Comparison of ENCODE assay signal across 9 cellular contexts in the genomic region with DNA sequence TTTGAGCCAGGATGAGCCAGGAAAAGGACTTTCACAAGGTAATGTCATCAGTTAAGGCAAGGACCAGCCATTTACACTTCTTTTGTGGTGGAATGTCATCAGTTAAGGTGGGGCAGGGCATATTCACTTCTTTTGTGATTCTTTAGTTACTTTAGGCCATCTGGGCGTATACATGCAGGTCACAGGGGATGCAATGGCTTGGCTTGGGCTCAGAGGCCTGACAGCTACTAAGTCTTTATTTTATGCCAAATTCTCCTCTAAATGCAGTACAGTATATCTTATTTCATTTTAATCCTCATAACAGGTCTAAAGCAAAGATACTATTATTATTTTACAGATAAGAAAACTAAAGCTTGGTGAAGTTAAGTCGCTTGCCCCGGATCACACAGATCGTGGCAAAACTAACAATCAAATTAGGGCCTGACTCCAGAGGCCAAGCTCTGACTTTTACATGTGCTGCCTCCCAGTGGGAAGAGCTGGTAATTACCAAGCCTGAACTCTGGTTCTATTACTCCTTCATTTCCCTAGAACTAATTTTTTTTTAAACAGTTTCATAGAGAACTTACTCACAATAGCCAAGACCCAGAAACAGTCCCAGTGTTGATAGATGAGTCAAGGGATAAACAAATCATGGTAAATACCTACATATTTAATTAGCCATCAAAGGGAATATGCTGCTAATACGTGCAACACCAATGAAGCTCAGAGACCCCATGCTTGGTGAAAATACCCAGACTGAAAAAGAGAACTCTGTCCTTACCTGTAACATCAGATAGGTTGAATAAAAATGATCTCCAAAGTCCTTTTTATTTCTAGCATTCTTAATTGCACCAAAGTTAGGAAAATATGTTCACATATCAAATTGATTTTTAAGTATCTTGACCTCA. TPM values are rescaled to one million over a fixed set of nuclear protein-coding genes. Genes with fewer than 3 reads are reported as not detected.
DNase-seq lines count a peak whose midpoint lies in the region; ATAC-seq, FAIRE-seq and TF ChIP-seq lines count a peak whose summit lies in the region.
"Had no signal": no experiment of that assay in that cellular context is flagged by ENCODE, and none has a peak within 500 bp of the region (broad histone marks: within the 10 kb centered on the region; RNA-seq: fewer than 3 reads in every experiment).

No MANE protein-coding gene starts in this region.

- H3K27ac ChIP-seq in fibroblast of lung (ENCODE audit: insufficient read depth, low read length) = no peak overlapping the region

- H3K9me3 ChIP-seq in fibroblast of lung (ENCODE audit: control insufficient read depth, insufficient read depth, low read depth, low read length) = no peaks in the 10 kb centered on the region

- no peaks in the 10 kb centered on the region for H3K36me3 ChIP-seq in fibroblast of lung (ENCODE audit: control insufficient read depth, insufficient read depth, low read length)

- no peak overlapping the region for H3K4me2 ChIP-seq in fibroblast of lung (ENCODE audit: extremely low read depth, insufficient read depth, low read length)

- no peak overlapping the region for H3K9ac ChIP-seq in fibroblast of lung (ENCODE audit: insufficient read depth, low read length)

- FAIRE-seq in GM12891 (lab: Jason Lieb, UNC) = no peak

- POLR2A ChIA-PET in activated CD8-positive, alpha-beta T cell treated with anti-CD3 and anti-CD28 coated beads for 36 hours (lab: Charles Lee) = interaction anchor here (0.9 to 1.0 kb wide), 2 partner anchors 9 to 18 kb away, joined by 3 read pairs; no protein-coding TSS in a partner anchor

- peaks cover 6% of the 10 kb centered on the region for H3K27me3 Mint-ChIP-seq in activated CD8-positive, alpha-beta T cell treated with anti-CD3 and anti-CD28 coated beads for 36 hours
- no peaks in the 10 kb centered on the region for H3K27me3 Mint-ChIP-seq in neural crest cell (ENCODE audit: low read depth)

- TF ChIP-seq POLR2A in GM12891 (IDR thresholded peaks at IDR 0.05; ENCODE audit: low read depth, low read length) = no peak

- no peaks in the 10 kb centered on the region for H4K20me1 ChIP-seq in fibroblast of lung (ENCODE audit: control insufficient read depth, extremely low read depth, insufficient read depth, low read length)

- H3K79me2 ChIP-seq in fibroblast of lung (ENCODE audit: control insufficient read depth, insufficient read depth, low read length) = no peaks in the 10 kb centered on the region

- DNase-seq in AG09319 (ENCODE audit: extremely low read depth, low read depth) (peak; percentile 23), GM12891 (ENCODE audit: insufficient read length, low spot score) (peak; percentile 41), NCI-H460 (ENCODE audit: extremely low read depth, low read depth) (peak; percentile 67), fibroblast of lung (ENCODE audit: low read depth in 2 of 2) (peak; percentile 25 to 71), neural crest cell (ENCODE audit: low read depth, low spot score) (peak; percentile 72)
- DNase-seq in activated CD8-positive, alpha-beta T cell treated with anti-CD3 and anti-CD28 coated beads for 36 hours = peak; percentile 77
- DNase-seq in effector CD8-positive, alpha-beta T cell (lab: John Stamatoyannopoulos, UW) = no peak

- ATAC-seq in HG02798 (IDR thresholded peaks at IDR 0.05; ENCODE audit: poor library complexity, unreplicated experiment) = peak; percentile 92
- peak; percentile 92 for ATAC-seq in activated CD8-positive, alpha-beta T cell treated with anti-CD3 and anti-CD28 coated beads for 36 hours

- intact Hi-C loops in activated CD8-positive, alpha-beta T cell treated with anti-CD3 and anti-CD28 coated beads for 36 hours (cut with micrococcal nuclease) = no loop called here

- H3K9me3 Mint-ChIP-seq in activated CD8-positive, alpha-beta T cell treated with anti-CD3 and anti-CD28 coated beads for 36 hours = no peaks in the 10 kb centered on the region
- H3K9me3 Mint-ChIP-seq in neural crest cell = no peaks in the 10 kb centered on the region
- H3K9me3 Mint-ChIP-seq: IgD-negative memory B cell had no signal

- H3K27ac Mint-ChIP-seq in activated CD8-positive, alpha-beta T cell treated with anti-CD3 and anti-CD28 coated beads for 36 hours = no peak overlapping the region
- no peak overlapping the region for H3K27ac Mint-ChIP-seq in neural crest cell (ENCODE audit: unreplicated experiment)
- H3K27ac Mint-ChIP-seq: IgD-negative memory B cell had no signal

- no peaks in the 10 kb centered on the region for H3K36me3 Mint-ChIP-seq in activated CD8-positive, alpha-beta T cell treated with anti-CD3 and anti-CD28 coated beads for 36 hours (ENCODE audit: low read depth)
- H3K36me3 Mint-ChIP-seq in neural crest cell (ENCODE audit: low read depth) = no peaks in the 10 kb centered on the region
- H3K36me3 Mint-ChIP-seq: IgD-negative memory B cell had no signal

- H3K4me1 Mint-ChIP-seq in activated CD8-positive, alpha-beta T cell treated with anti-CD3 and anti-CD28 coated beads for 36 hours (ENCODE audit: low read depth) = no peaks in the 10 kb centered on the region
- no peaks in the 10 kb centered on the region for H3K4me1 Mint-ChIP-seq in neural crest cell

- no peaks in the 10 kb centered on the region for H3K27me3 ChIP-seq in fibroblast of lung (ENCODE audit: control insufficient read depth, insufficient read depth, low read length)

- H3K4me1 ChIP-seq in fibroblast of lung (ENCODE audit: control insufficient read depth, extremely low read depth, insufficient read depth, low read length) = no peaks in the 10 kb centered on the region

- CTCF ChIA-PET in activated CD8-positive, alpha-beta T cell treated with anti-CD3 and anti-CD28 coated beads for 36 hours (lab: Charles Lee) = interaction anchor here (0.7 to 2.6 kb wide), 22 partner anchors 10 to 943 kb away, joined by 3 to 21 read pairs (median 3); partner anchors contain the start of genes C7orf25, MRPL32 and PSMA2

- H3K4me3 Mint-ChIP-seq in activated CD8-positive, alpha-beta T cell treated with anti-CD3 and anti-CD28 coated beads for 36 hours = no peak overlapping the region
- no peak overlapping the region for H3K4me3 Mint-ChIP-seq in neural crest cell

- H2AFZ ChIP-seq in fibroblast of lung (ENCODE audit: low read length) = no peak overlapping the region

- no peak overlapping the region for H3K4me3 ChIP-seq in fibroblast of lung (replicated peaks in 1 of 4; ENCODE audit: control extremely low read depth in 1 of 4, insufficient read depth in 1 of 4, low read depth in 3 of 4, low read length in 4 of 4)

- TF ChIP-seq CTCF in AG09319 (IDR thresholded peaks at IDR 0.05; ENCODE audit: low read depth, low read length) (peak; percentile 79), fibroblast of lung (conservative IDR thresholded peaks at IDR 0.05 in 1 of 2, IDR thresholded peaks at IDR 0.05 in 1 of 2; ENCODE audit: low read depth in 1 of 2, low read length in 2 of 2) (peak; percentile 82 to 90), neural crest cell (conservative IDR thresholded peaks at IDR 0.05) (peak; percentile 88)
- TF ChIP-seq CTCF in activated CD8-positive, alpha-beta T cell treated with anti-CD3 and anti-CD28 coated beads for 36 hours (IDR thresholded peaks at IDR 0.05) = peak; percentile 84

TF ChIP-seq in GM12891, 5 proteins besides CTCF, POLR2A, EP300 and RAD21:
- no peak for TF ChIP-seq PAX5 (IDR thresholded peaks at IDR 0.05; ENCODE audit: insufficient read depth, low read length, severe bottlenecking)
- no peak for TF ChIP-seq POLR2AphosphoS5 (IDR thresholded peaks at IDR 0.05; ENCODE audit: low read depth, low read length)
- TF ChIP-seq SPI1 (IDR thresholded peaks at IDR 0.05; ENCODE audit: low read depth, low read length) = no peak
- TF ChIP-seq POU2F2 (IDR thresholded peaks at IDR 0.05; ENCODE audit: low read depth, low read length) = no peak
- no peak for TF ChIP-seq TAF1 (IDR thresholded peaks at IDR 0.05; ENCODE audit: low read depth, low read length)

RNA-seq across cellular contexts. Expression of gene C7orf25, which starts 35.4 kb away (rescaled TPM):
- polyA plus RNA-seq in GM12891 (2012; ENCODE audit: low read depth, missing spikeins) = 1.1 TPM
- total RNA-seq in NCI-H460 (2014; rRNA removed; shearing (Covaris generic)) = 5.2 and 6.6 TPM in 2 replicates
- 11.9 and 12.1 TPM in 2 replicates for polyA plus RNA-seq in NCI-H460 (2014; cell fraction: nucleus; rRNA removed)
- total RNA-seq in activated CD8-positive, alpha-beta T cell treated with anti-CD3 and anti-CD28 coated beads for 36 hours = 1 to 10 TPM; 2.4 to 3.4 TPM
- total RNA-seq in fibroblast of lung = 5.9 and 8.8 TPM in 2 replicates
- 5.9 and 8.5 TPM in 2 replicates for polyA plus RNA-seq in fibroblast of lung
- polyA plus RNA-seq in fibroblast of lung (2012) = 5.7 and 6.1 TPM in 2 replicates
- 0.85 and 1.1 TPM in 2 replicates for polyA minus RNA-seq in fibroblast of lung (ENCODE audit: low replicate concordance)
- 3.7 and 6.9 TPM in 2 replicates for total RNA-seq in neural crest cell

RNA-seq across cellular contexts. Expression of gene PSMA2, which starts 55.5 kb away (rescaled TPM):
- polyA plus RNA-seq in GM12891 (2012; ENCODE audit: low read depth, missing spikeins) = 220 TPM
- 102 and 123 TPM in 2 replicates for total RNA-seq in NCI-H460 (2014; rRNA removed; shearing (Covaris generic))
- 124 and 165 TPM in 2 replicates for polyA plus RNA-seq in NCI-H460 (2014; cell fraction: nucleus; rRNA removed)
- 100 to 1,000 TPM; 193 to 197 TPM for total RNA-seq in activated CD8-positive, alpha-beta T cell treated with anti-CD3 and anti-CD28 coated beads for 36 hours
- 27.2 and 33.6 TPM in 2 replicates for total RNA-seq in fibroblast of lung
- 161 and 181 TPM in 2 replicates for polyA plus RNA-seq in fibroblast of lung
- 129 and 158 TPM in 2 replicates for polyA plus RNA-seq in fibroblast of lung (2012)
- 2.3 TPM in 1 of 2 replicates, not detected in the other for polyA minus RNA-seq in fibroblast of lung (ENCODE audit: low replicate concordance)
- total RNA-seq in neural crest cell = 128 and 130 TPM in 2 replicates

RNA-seq across cellular contexts. Expression of gene MRPL32, which starts 55.8 kb away (rescaled TPM):
- polyA plus RNA-seq in GM12891 (2012; ENCODE audit: low read depth, missing spikeins) = 60.2 TPM
- 93.7 and 103 TPM in 2 replicates for total RNA-seq in NCI-H460 (2014; rRNA removed; shearing (Covaris generic))
- 101 and 128 TPM in 2 replicates for polyA plus RNA-seq in NCI-H460 (2014; cell fraction: nucleus; rRNA removed)
- total RNA-seq in activated CD8-positive, alpha-beta T cell treated with anti-CD3 and anti-CD28 coated beads for 36 hours = 10 to 100 TPM; 66.9 to 68.5 TPM
- total RNA-seq in fibroblast of lung (55.5 and 63.7 TPM in 2 replicates), neural crest cell (50.1 and 52.6 TPM in 2 replicates)
- 54.4 and 58.0 TPM in 2 replicates for polyA plus RNA-seq in fibroblast of lung
- polyA plus RNA-seq in fibroblast of lung (2012) = 42.0 and 49.1 TPM in 2 replicates
- polyA minus RNA-seq in fibroblast of lung (ENCODE audit: low replicate concordance) = 1.2 and 3.0 TPM in 2 replicates
